Comparison of ENCODE assay signal across 1 cellular context in the genomic region with DNA sequence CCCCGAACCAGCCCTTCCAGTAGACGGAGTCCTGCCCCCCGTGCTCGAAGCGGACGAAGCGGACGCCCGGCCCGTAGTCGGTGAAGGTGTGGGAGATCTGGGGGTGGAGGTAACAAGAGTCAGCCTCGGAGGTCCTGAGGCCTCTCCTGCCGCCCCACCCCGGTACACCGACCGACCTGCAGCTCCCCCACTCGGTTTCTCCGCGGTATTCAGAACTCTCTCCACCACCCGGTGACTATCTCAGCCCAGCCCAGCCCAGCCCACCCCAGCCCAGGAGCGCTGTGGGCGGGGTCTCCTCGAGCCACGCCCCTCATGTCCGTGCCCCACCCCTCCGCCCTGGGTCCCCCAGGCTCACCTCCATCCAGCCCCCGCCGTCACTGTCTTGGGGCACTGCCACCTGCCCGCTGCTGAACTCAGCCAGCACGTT.
A peak's percentile ranks its signal among the peaks of the same experiment; 100 is the strongest.
TF ChIP-seq lines count a peak whose summit lies in the region.

No MANE protein-coding gene starts in this region.

TF ChIP-seq in HepG2, 621 proteins besides CTCF, POLR2A, EP300 and RAD21:
- TF ChIP-seq ZNF441 (CRISPR knock-in tag; IDR thresholded peaks at IDR 0.05; ENCODE audit: borderline replicate concordance) (no peak), AGO2 (optimal IDR thresholded peaks at IDR 0.05; ENCODE audit: low read depth, low read length) (peak; percentile 54), NR2F2 (IDR thresholded peaks at IDR 0.05; ENCODE audit: borderline replicate concordance, low read depth) (no peak), PRPF4 (IDR thresholded peaks at IDR 0.05; ENCODE audit: low read depth, low read length, poor library complexity, severe bottlenecking) (peak; percentile 62), ZNF776 (CRISPR knock-in tag; IDR thresholded peaks at IDR 0.05) (no peak), TOE1 (CRISPR knock-in tag; IDR thresholded peaks at IDR 0.05) (no peak), RBFOX2 (IDR thresholded peaks at IDR 0.05; ENCODE audit: low read depth, low read length) (peak; percentile 64), KLF11 (CRISPR knock-in tag; IDR thresholded peaks at IDR 0.05) (no peak), CHD2 (IDR thresholded peaks at IDR 0.05; ENCODE audit: low read depth, low read length) (no peak), ZNF274 (CRISPR knock-in tag; IDR thresholded peaks at IDR 0.05) (no peak), ZNF607 (CRISPR knock-in tag; IDR thresholded peaks at IDR 0.05; ENCODE audit: borderline replicate concordance) (no peak), HNRNPL (IDR thresholded peaks at IDR 0.05; ENCODE audit: low read depth, low read length) (0 out of 2 replicates have a peak, but pooled peaks have one; percentile 17), FOXA1 (IDR thresholded peaks at IDR 0.05) (no peak), FOXA1 (CRISPR knock-in tag; IDR thresholded peaks at IDR 0.05) (no peak), HNRNPLL (IDR thresholded peaks at IDR 0.05; ENCODE audit: low read depth, low read length, poor library complexity, severe bottlenecking) (peak; percentile 7), ZBTB38 (CRISPR knock-in tag; IDR thresholded peaks at IDR 0.05) (peak; percentile 93), TP53 (CRISPR knock-in tag; conservative IDR thresholded peaks at IDR 0.05) (no peak), ZNF350 (CRISPR knock-in tag; IDR thresholded peaks at IDR 0.05; ENCODE audit: borderline replicate concordance, low read depth) (no peak), ZSCAN30 (CRISPR knock-in tag; IDR thresholded peaks at IDR 0.05) (no peak)
- TF ChIP-seq, protein P1, sequence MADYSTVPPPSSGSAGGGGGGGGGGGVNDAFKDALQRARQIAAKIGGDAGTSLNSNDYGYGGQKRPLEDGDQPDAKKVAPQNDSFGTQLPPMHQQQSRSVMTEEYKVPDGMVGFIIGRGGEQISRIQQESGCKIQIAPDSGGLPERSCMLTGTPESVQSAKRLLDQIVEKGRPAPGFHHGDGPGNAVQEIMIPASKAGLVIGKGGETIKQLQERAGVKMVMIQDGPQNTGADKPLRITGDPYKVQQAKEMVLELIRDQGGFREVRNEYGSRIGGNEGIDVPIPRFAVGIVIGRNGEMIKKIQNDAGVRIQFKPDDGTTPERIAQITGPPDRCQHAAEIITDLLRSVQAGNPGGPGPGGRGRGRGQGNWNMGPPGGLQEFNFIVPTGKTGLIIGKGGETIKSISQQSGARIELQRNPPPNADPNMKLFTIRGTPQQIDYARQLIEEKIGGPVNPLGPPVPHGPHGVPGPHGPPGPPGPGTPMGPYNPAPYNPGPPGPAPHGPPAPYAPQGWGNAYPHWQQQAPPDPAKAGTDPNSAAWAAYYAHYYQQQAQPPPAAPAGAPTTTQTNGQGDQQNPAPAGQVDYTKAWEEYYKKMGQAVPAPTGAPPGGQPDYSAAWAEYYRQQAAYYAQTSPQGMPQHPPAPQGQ (CRISPR knock-in tag; IDR thresholded peaks at IDR 0.05; ENCODE audit: borderline replicate concordance), result no peak
- TF ChIP-seq, protein P2, sequence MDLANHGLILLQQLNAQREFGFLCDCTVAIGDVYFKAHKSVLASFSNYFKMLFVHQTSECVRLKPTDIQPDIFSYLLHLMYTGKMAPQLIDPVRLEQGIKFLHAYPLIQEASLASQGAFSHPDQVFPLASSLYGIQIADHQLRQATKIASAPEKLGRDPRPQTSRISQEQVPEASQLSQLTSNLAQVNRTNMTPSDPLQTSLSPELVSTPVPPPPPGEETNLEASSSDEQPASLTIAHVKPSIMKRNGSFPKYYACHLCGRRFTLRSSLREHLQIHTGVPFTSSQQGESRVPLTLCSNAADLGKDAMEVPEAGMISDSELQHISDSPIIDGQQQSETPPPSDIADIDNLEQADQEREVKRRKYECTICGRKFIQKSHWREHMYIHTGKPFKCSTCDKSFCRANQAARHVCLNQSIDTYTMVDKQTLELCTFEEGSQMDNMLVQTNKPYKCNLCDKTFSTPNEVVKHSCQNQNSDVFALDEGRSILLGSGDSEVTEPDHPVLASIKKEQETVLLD (CRISPR knock-in tag; IDR thresholded peaks at IDR 0.05; ENCODE audit: low read depth), result no peak
